ENCODE assay signal across 12 cellular contexts in the genomic region with DNA sequence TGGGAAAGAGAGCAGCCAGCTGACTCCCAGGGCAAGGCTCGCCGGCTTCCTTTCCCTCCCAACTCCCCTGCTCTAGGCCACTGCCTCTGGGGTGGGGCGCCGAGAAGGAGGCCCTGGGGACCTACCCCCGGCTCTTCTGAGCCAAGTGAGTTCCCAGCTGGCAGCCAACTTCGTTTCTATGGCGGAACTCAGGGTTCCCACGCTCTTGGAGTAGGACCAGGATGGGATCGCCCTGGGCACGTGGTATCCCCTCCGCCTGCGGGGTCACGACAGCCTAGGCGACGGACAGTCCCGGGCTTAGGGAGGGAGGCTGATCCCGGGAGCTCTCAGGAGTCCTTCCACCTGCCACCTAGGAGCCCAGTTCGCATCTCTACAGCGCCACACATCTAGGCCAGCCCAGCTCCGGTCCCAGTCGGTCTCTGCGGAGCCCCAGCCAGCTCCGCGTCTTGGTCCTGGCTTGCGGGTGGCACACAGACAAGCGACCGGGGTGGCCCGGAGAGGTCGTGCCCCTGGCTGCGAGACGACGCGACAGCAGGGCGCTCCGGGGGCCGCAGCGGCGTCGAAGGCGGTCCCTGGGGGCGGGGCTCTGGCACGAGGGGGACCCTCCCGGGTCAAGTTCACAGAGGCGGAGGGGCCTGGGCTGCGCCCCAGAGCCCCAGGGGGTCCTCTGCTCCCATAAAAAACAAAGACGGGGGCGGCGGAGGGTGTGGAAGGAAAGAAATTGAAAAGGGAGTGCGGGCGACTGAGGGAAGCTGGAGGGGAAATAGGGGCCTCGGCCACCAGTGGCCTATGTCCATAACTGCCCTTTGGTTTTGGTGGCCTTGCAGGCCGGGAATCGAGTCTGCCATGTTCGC. TPM values are rescaled to one million over a fixed set of nuclear protein-coding genes. Genes with fewer than 3 reads are reported as not detected.
DNase-seq lines count a peak whose midpoint lies in the region; ATAC-seq and TF ChIP-seq lines count a peak whose summit lies in the region.
"Had no signal": no experiment of that assay in that cellular context is flagged by ENCODE, and none has a peak within 500 bp of the region (broad histone marks: within the 10 kb centered on the region; RNA-seq: fewer than 3 reads in every experiment).

No MANE protein-coding gene starts in this region.

- no peak overlapping the region for H3K27ac Mint-ChIP-seq in activated T-cell treated with anti-CD3 and anti-CD28 coated beads, Interleukin-2, amount 50 U/mL, for 72 hours

- H3K4me3 Mint-ChIP-seq in activated T-cell treated with anti-CD3 and anti-CD28 coated beads, Interleukin-2, amount 50 U/mL, for 72 hours, result peak overlapping the region; percentile 37 to 55

- no peaks in the 10 kb centered on the region for H3K9me3 ChIP-seq in ES-I3 (ENCODE audit: control insufficient read depth, insufficient read depth, low read length)
- peaks cover 0 to 4% of the 10 kb centered on the region in 2 donors for H3K9me3 ChIP-seq in right atrium auricular region
- no peaks in the 10 kb centered on the region for H3K9me3 ChIP-seq in psoas muscle
- no peaks in the 10 kb centered on the region for H3K9me3 ChIP-seq in GM23248 (ENCODE audit: low read depth)

- H3K4me1 ChIP-seq in ES-I3 (ENCODE audit: insufficient read depth, low read length) (no peaks in the 10 kb centered on the region; the same call in none of the 2 replicates), right atrium auricular region (peaks cover 0 to 39% of the 10 kb centered on the region in 2 donors), psoas muscle (peaks cover 16% of the 10 kb centered on the region), GM23248 (ENCODE audit: insufficient read depth) (no peaks in the 10 kb centered on the region)

- no peak overlapping the region for H3K4me2 ChIP-seq in GM23248 (ENCODE audit: unreplicated experiment)

- H3K36me3 ChIP-seq in ES-I3 (ENCODE audit: insufficient read depth, low read length), result no peaks in the 10 kb centered on the region
- H3K36me3 ChIP-seq in right atrium auricular region, result no peaks in the 10 kb centered on the region
- no peaks in the 10 kb centered on the region for H3K36me3 ChIP-seq in psoas muscle (ENCODE audit: insufficient read depth in 1 of 2, low read depth in 1 of 2)
- H3K36me3 ChIP-seq in GM23248 (ENCODE audit: low read depth), result no peaks in the 10 kb centered on the region

- TF ChIP-seq CTCF in right atrium auricular region (IDR thresholded peaks at IDR 0.05), result no peak
- no peak for TF ChIP-seq CTCF in psoas muscle (IDR thresholded peaks at IDR 0.05)

- WGBS in psoas muscle, 3 donors, result 3 to 4% (median 3%) methylated on average over 46 to 54 of the region's 54 CpGs
- WGBS in GM23248 (ENCODE audit: low coverage in 1 of 2, low lambda C conversion rate in 2 of 2, missing lambda C conversion rate in 2 of 2), 2 experiments, result 5 to 7% methylated on average over 46 to 48 of the region's 54 CpGs

- in situ Hi-C loops in GM23248 (cut with MboI), result no loop called here

- ATAC-seq in activated T-cell treated with anti-CD3 and anti-CD28 coated beads, Interleukin-2, amount 50 U/mL, for 72 hours (replicated peaks in 1 of 2), result peak; percentile 29 to 36
- ATAC-seq in psoas muscle, result peak in 2 of 4 donors; percentile 16 to 49
- ATAC-seq in HG03280 (IDR thresholded peaks at IDR 0.05; ENCODE audit: unreplicated experiment), result no peak
- ATAC-seq in GM18868 (IDR thresholded peaks at IDR 0.05; ENCODE audit: unreplicated experiment), result no peak

- H3K9me2 ChIP-seq in GM23248 (ENCODE audit: insufficient read depth), result no peaks in the 10 kb centered on the region

- H3K27me3 Mint-ChIP-seq in activated T-cell treated with anti-CD3 and anti-CD28 coated beads, Interleukin-2, amount 50 U/mL, for 72 hours (ENCODE audit: low read depth), result peaks cover 64% of the 10 kb centered on the region

- no peak for DNase-seq in activated T-cell treated with anti-CD3 and anti-CD28 coated beads, Interleukin-2, amount 50 U/mL, for 72 hours
- DNase-seq in right atrium auricular region (ENCODE audit: low spot score) (no peak), psoas muscle (peak; percentile 18 to 52), DMS114 treated with DMSO at 0.1 percent for 48 hours (lab: John Stamatoyannopoulos, UW; ENCODE audit: unreplicated experiment) (no peak), GM23248 (no peak)
- DNase-seq: activated CD4-positive, CD25-positive, alpha-beta regulatory T cell; kidney glomerular epithelial cell had no signal

- H3F3A ChIP-seq in GM23248 (ENCODE audit: insufficient read depth), result no peaks in the 10 kb centered on the region

- H3K9ac ChIP-seq in ES-I3 (ENCODE audit: low read depth, low read length) (peak overlapping the region; percentile 46; the same call in 1 of the 2 replicates), GM23248 (no peak overlapping the region)

- peaks cover 29 to 55% of the 10 kb centered on the region in 2 donors for H3K27me3 ChIP-seq in right atrium auricular region
- H3K27me3 ChIP-seq in psoas muscle (ENCODE audit: insufficient read depth in 3 of 3, low read length in 2 of 3), result peaks cover 10 to 97% (median 50%) of the 10 kb centered on the region in 3 donors
- peaks cover 65% of the 10 kb centered on the region for H3K27me3 ChIP-seq in GM23248 (replicated peaks; ENCODE audit: insufficient read depth)

- no peak overlapping the region for H2AFZ ChIP-seq in GM23248

- H3K79me2 ChIP-seq in GM23248 (ENCODE audit: insufficient read depth), result no peaks in the 10 kb centered on the region

- no peaks in the 10 kb centered on the region for H4K20me1 ChIP-seq in GM23248 (ENCODE audit: insufficient read depth)

- H3K36me3 Mint-ChIP-seq in activated T-cell treated with anti-CD3 and anti-CD28 coated beads, Interleukin-2, amount 50 U/mL, for 72 hours (ENCODE audit: insufficient read depth in 2 of 2), result peaks cover 6% of the 10 kb centered on the region in 2 donors

- H3K27ac ChIP-seq in right atrium auricular region (no peak overlapping the region), psoas muscle (no peak overlapping the region), GM23248 (no peak overlapping the region)
- H3K27ac ChIP-seq: RWPE1 had no signal

- H3K9me3 Mint-ChIP-seq in activated T-cell treated with anti-CD3 and anti-CD28 coated beads, Interleukin-2, amount 50 U/mL, for 72 hours, result peaks cover 0 to 2% of the 10 kb centered on the region in 2 donors

- intact Hi-C loops in psoas muscle (cut with DNase I), result no loop called here

- H3K4me3 ChIP-seq in right atrium auricular region (peak overlapping the region; percentile 2 to 22), psoas muscle (peak overlapping the region; percentile 43), GM23248 (no peak overlapping the region)
- H3K4me3 ChIP-seq: K562 had no signal

- peaks cover 28% of the 10 kb centered on the region for H3K4me1 Mint-ChIP-seq in activated T-cell treated with anti-CD3 and anti-CD28 coated beads, Interleukin-2, amount 50 U/mL, for 72 hours (ENCODE audit: low read depth)

RNA-seq across cellular contexts. Expression of gene GATA3, which starts 20.4 kb away (rescaled TPM):
- total RNA-seq in activated T-cell treated with anti-CD3 and anti-CD28 coated beads, Interleukin-2, amount 50 U/mL, for 72 hours, result 10 to 100 TPM; 40.4 to 50.2 TPM
- total RNA-seq in right atrium auricular region (1 to 10 TPM in 1 of 2 donors, under 1 TPM in 1; 0.52 to 1.4 TPM), psoas muscle (1 to 10 TPM in 2 of 4 donors, under 1 TPM in 2; 0.64 to 1.8 (median 0.89) TPM)
- polyA plus RNA-seq in psoas muscle (1 to 10 TPM in 1 of 3 donors, under 1 TPM in 2; 0.64 to 1.2 (median 0.74) TPM), GM23248 (2016; fragmentation: Nextera tagmentation; extraction: Ambion mirVana) (not detected in 2 replicates)
- not detected in 2 replicates for total RNA-seq in GM23248 (2014; rRNA removed; shearing (Covaris generic))

Comparison
In these comparisons a context has a peak if more than half of its experiments do, and no peak if none do; other contexts are left out.
1. ATAC-seq: peak in activated T-cell treated with anti-CD3 and anti-CD28 coated beads, Interleukin-2, amount 50 U/mL, for 72 hours (2 of 2); none in HG03280 (single experiment) and GM18868 (single experiment).
2. DNase-seq: peak in psoas muscle (2 of 2); none in activated T-cell treated with anti-CD3 and anti-CD28 coated beads, Interleukin-2, amount 50 U/mL, for 72 hours (0 of 2), right atrium auricular region (single experiment), DMS114 treated with DMSO at 0.1 percent for 48 hours (single experiment) and GM23248 (single experiment).
3. RNA of gene GATA3, which starts 20.4 kb away (total RNA-seq): 40.4 to 50.2 TPM in activated T-cell treated with anti-CD3 and anti-CD28 coated beads, Interleukin-2, amount 50 U/mL, for 72 hours; 0.52 to 1.4 TPM in right atrium auricular region, 0.64 to 1.8 TPM in psoas muscle and not detected in GM23248; every median in the first group is over 10 times any median in the second.